Comparison of ENCODE assay signal across 15 cellular contexts in the genomic region with DNA sequence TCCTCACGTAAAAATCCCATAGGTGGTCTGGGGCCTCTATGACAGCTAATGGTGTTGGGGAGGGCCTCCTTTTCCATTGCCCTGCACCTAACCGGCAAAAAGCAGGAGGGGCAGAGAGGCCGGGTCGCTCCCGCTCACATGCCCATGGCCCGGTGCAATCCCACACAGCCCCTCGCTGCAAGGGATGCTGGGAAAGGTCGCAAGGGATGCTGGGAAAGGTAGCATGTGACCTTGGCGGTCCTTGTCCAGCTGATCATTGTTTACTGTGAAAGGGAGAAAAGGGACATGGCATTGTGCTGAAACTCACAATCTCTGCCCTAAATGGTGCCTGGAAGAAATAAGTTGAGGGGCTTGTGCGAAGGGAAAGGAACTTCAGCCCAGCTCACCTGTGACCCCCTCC. TPM values are rescaled to one million over a fixed set of nuclear protein-coding genes. Genes with fewer than 3 reads are reported as not detected.
DNase-seq lines count a peak whose midpoint lies in the region; ATAC-seq, FAIRE-seq and TF ChIP-seq lines count a peak whose summit lies in the region.
"Had no signal": no experiment of that assay in that cellular context is flagged by ENCODE, and none has a peak within 500 bp of the region (broad histone marks: within the 10 kb centered on the region; RNA-seq: fewer than 3 reads in every experiment).

No MANE protein-coding gene starts in this region.

- TF ChIP-seq EP300 in HepG2 (IDR thresholded peaks at IDR 0.05; ENCODE audit: low read depth in 2 of 2, low read length in 2 of 2) (no peak), HepG2 (CRISPR knock-in tag; IDR thresholded peaks at IDR 0.05; ENCODE audit: borderline replicate concordance) (no peak), Ishikawa (IDR thresholded peaks at IDR 0.05; ENCODE audit: borderline replicate concordance) (no peak)

- H4K20me1 ChIP-seq in HepG2 (ENCODE audit: insufficient read depth, low read length): no peaks in the 10 kb centered on the region

- H3K4me2 ChIP-seq in HepG2 (ENCODE audit: low read depth, low read length): no peak overlapping the region

- WGBS in HepG2 (ENCODE audit: low lambda C conversion rate): 96% methylated on average over 10 of the region's 10 CpGs
- 99% methylated on average over 9 of the region's 10 CpGs for WGBS in right lobe of liver (ENCODE audit: insufficient coverage, low coverage, low lambda C conversion rate, missing lambda C conversion rate)

- TF ChIP-seq POLR2A in HepG2 (IDR thresholded peaks at IDR 0.05; ENCODE audit: insufficient read depth in 1 of 2, low read depth in 2 of 2, low read length in 2 of 2) (no peak), right lobe of liver (IDR thresholded peaks at IDR 0.05) (no peak)

- no peak overlapping the region for H3K9ac ChIP-seq in HepG2 (ENCODE audit: insufficient read depth, low read depth, low read length)

- no peaks in the 10 kb centered on the region for H3K27me3 Mint-ChIP-seq in dendritic cell treated with granulocyte-macrophage colony-stimulating factor and Interleukin-4, amounts not matched to agents 40 ng/mL and 50 ng/mL, for 4 days
- H3K27me3 Mint-ChIP-seq: CD4-positive, CD25-positive, alpha-beta regulatory T cell had no signal

- CTCF ChIA-PET in HepG2 (lab: Yijun Ruan, JAX; ENCODE audit: low intra/inter-chr PET ratio, low total read pairs): no interaction called here

- no peaks in the 10 kb centered on the region for H3K27me3 ChIP-seq in HepG2 (ENCODE audit: control insufficient read depth in 1 of 2, insufficient read depth in 2 of 2, low read length in 2 of 2)
- no peaks in the 10 kb centered on the region for H3K27me3 ChIP-seq in right lobe of liver

- FAIRE-seq in HepG2 (lab: Jason Lieb, UNC): no peak

- H3K36me3 ChIP-seq in HepG2 (replicated peaks in 1 of 2; ENCODE audit: control insufficient read depth in 1 of 2, insufficient read depth in 2 of 2, low read length in 2 of 2) (peaks cover 37 to 45% of the 10 kb centered on the region in 2 experiments), right lobe of liver (peaks cover 0 to 5% (median 1%) of the 10 kb centered on the region in 4 donors)

- H2AFZ ChIP-seq in HepG2 (ENCODE audit: low read length): no peak overlapping the region

- BruUV-seq in HepG2 (replicated peaks; lab: Mats Ljungman, UMichigan): no TSS peak

- H3K4me1 Mint-ChIP-seq in dendritic cell treated with granulocyte-macrophage colony-stimulating factor and Interleukin-4, amounts not matched to agents 40 ng/mL and 50 ng/mL, for 4 days (ENCODE audit: low read depth): peaks cover 77% of the 10 kb centered on the region

- in situ Hi-C loops in HepG2 (cut with HindIII; ENCODE audit: extremely low pct_ligation_motif_present, low pct_unique_long_range_greater_than_20kb): no loop called here

- no peak for TF ChIP-seq CTCF in HepG2 (CRISPR knock-in tag; IDR thresholded peaks at IDR 0.05)
- no peak for TF ChIP-seq CTCF in right lobe of liver (IDR thresholded peaks at IDR 0.05)
- no peak for TF ChIP-seq CTCF in omental fat pad (IDR thresholded peaks at IDR 0.05)

- peaks cover 87% of the 10 kb centered on the region for H3K36me3 Mint-ChIP-seq in dendritic cell treated with granulocyte-macrophage colony-stimulating factor and Interleukin-4, amounts not matched to agents 40 ng/mL and 50 ng/mL, for 4 days (ENCODE audit: low read depth)

- H3K27ac ChIP-seq in HepG2 (ENCODE audit: extremely low read length, insufficient read depth, low read length): no peak overlapping the region
- no peak overlapping the region for H3K27ac ChIP-seq in right lobe of liver
- no peak overlapping the region for H3K27ac ChIP-seq in substantia nigra (ENCODE audit: low read depth, low read length, poor library complexity, severe bottlenecking)

- H3K9me3 ChIP-seq in HepG2 (ENCODE audit: low read length): no peaks in the 10 kb centered on the region
- H3K9me3 ChIP-seq in right lobe of liver: no peaks in the 10 kb centered on the region

- H3K9me3 Mint-ChIP-seq in dendritic cell treated with granulocyte-macrophage colony-stimulating factor and Interleukin-4, amounts not matched to agents 40 ng/mL and 50 ng/mL, for 4 days: no peaks in the 10 kb centered on the region
- H3K9me3 Mint-ChIP-seq: CD4-positive, CD25-positive, alpha-beta regulatory T cell; IgD-negative memory B cell had no signal

- H3K27ac Mint-ChIP-seq in dendritic cell treated with granulocyte-macrophage colony-stimulating factor and Interleukin-4, amounts not matched to agents 40 ng/mL and 50 ng/mL, for 4 days: peak overlapping the region; percentile 91

- H3K4me3 ChIP-seq in HepG2 (replicated peaks in 1 of 3; ENCODE audit: insufficient read depth in 1 of 3, low read depth in 2 of 3, low read length in 3 of 3) (no peak overlapping the region), right lobe of liver (no peak overlapping the region)

- no peak for ATAC-seq in HepG2
- ATAC-seq in right lobe of liver: no peak
- ATAC-seq in omental fat pad (ENCODE audit: low FRiP score): no peak

- no peak for DNase-seq in HepG2 (ENCODE audit: low spot score)
- no peak for DNase-seq in right lobe of liver
- DNase-seq in glomerular visceral epithelial cell (ENCODE audit: extremely low spot score): no peak
- DNase-seq in omental fat pad (ENCODE audit: low spot score): no peak
- no peak for DNase-seq in substantia nigra (lab: John Stamatoyannopoulos, UW)
- DNase-seq: CD4-positive, CD25-positive, alpha-beta regulatory T cell; DMS153; Kasumi-1; NCI-H2029; NCI-H446; NCI-H524 treated with DMSO at 0.1 percent for 48 hours; NCI-H774 had no signal

- no peak for TF ChIP-seq RAD21 in HepG2 (CRISPR knock-in tag; IDR thresholded peaks at IDR 0.05)
- no peak for TF ChIP-seq RAD21 in Ishikawa (IDR thresholded peaks at IDR 0.05; ENCODE audit: low read depth)

- intact Hi-C loops in HepG2 (cut with micrococcal nuclease; ENCODE audit: unreplicated experiment) (no loop called here), right lobe of liver (cut with DNase I) (no loop called here)
- intact Hi-C loops in dendritic cell treated with granulocyte-macrophage colony-stimulating factor and Interleukin-4, amounts not matched to agents 40 ng/mL and 50 ng/mL, for 4 days (cut with micrococcal nuclease): no loop called here

- H3K4me1 ChIP-seq in HepG2 (ENCODE audit: insufficient read depth, low read length) (no peaks in the 10 kb centered on the region), right lobe of liver (no peaks in the 10 kb centered on the region)

- POLR2A ChIA-PET in HepG2 (lab: Yijun Ruan, JAX): no interaction called here

- H3K4me3 Mint-ChIP-seq in dendritic cell treated with granulocyte-macrophage colony-stimulating factor and Interleukin-4, amounts not matched to agents 40 ng/mL and 50 ng/mL, for 4 days: peak overlapping the region; percentile 52
- H3K4me3 Mint-ChIP-seq: CD4-positive, CD25-positive, alpha-beta regulatory T cell had no signal

- H3K79me2 ChIP-seq in HepG2 (ENCODE audit: insufficient read depth, low read length): no peaks in the 10 kb centered on the region

RNA-seq across cellular contexts. Expression of gene DEF8, which starts 10.0 kb away (rescaled TPM):
- 98.5 and 107 TPM in 2 replicates for total RNA-seq in HepG2 (2016; rRNA removed; fragmentation: Illumina TruSeq; extraction: Trizol)
- 134 and 176 TPM in 2 replicates for total RNA-seq in HepG2 (2016; cell fraction: cytosol; rRNA removed; fragmentation: Illumina TruSeq; extraction: Trizol; ENCODE audit: low read depth)
- 103 and 113 TPM in 2 replicates for total RNA-seq in HepG2 (2016; cell fraction: insoluble cytoplasmic fraction; rRNA removed; fragmentation: Illumina TruSeq; extraction: Trizol)
- total RNA-seq in HepG2 (2016; cell fraction: membrane; rRNA removed; fragmentation: Illumina TruSeq; extraction: Trizol): 127 and 160 TPM in 2 replicates
- total RNA-seq in HepG2 (2016; cell fraction: nucleus; rRNA removed; fragmentation: Illumina TruSeq; extraction: Trizol): 48.8 and 61.5 TPM in 2 replicates
- polyA plus RNA-seq in HepG2 (2011; rRNA removed): 98.2 and 108 TPM in 2 replicates
- polyA plus RNA-seq in HepG2 (2011; cell fraction: cytosol; rRNA removed): 100 and 138 TPM in 2 replicates
- 490 and 545 TPM in 2 replicates for polyA plus RNA-seq in HepG2 (2011; cell fraction: nucleus; rRNA removed)
- 37.2 and 56.0 TPM in 2 replicates for polyA plus RNA-seq in HepG2 (2012)
- 170 and 205 TPM in 2 replicates for polyA plus RNA-seq in HepG2 (2016; cell fraction: cytosol; fragmentation: Illumina TruSeq; extraction: Trizol; ENCODE audit: low read depth)
- polyA plus RNA-seq in HepG2 (2016; cell fraction: insoluble cytoplasmic fraction; fragmentation: Illumina TruSeq; extraction: Trizol; ENCODE audit: low read depth): 116 and 132 TPM in 2 replicates
- 126 and 153 TPM in 2 replicates for polyA plus RNA-seq in HepG2 (2016; cell fraction: membrane; fragmentation: Illumina TruSeq; extraction: Trizol; ENCODE audit: low read depth)
- 123 and 136 TPM in 2 replicates for polyA plus RNA-seq in HepG2 (2016; cell fraction: nucleus; fragmentation: Illumina TruSeq; extraction: Trizol; ENCODE audit: insufficient read depth, low read depth)
- polyA minus RNA-seq in HepG2 (2011; rRNA and poly(A)+ RNA removed; ENCODE audit: low replicate concordance): 22.3 and 116 TPM in 2 replicates
- 31.8 and 36.4 TPM in 2 replicates for polyA minus RNA-seq in HepG2 (2011; cell fraction: cytosol; rRNA and poly(A)+ RNA removed)
- 46.0 and 51.1 TPM in 2 replicates for polyA minus RNA-seq in HepG2 (2011; cell fraction: nucleus; rRNA and poly(A)+ RNA removed)
- total RNA-seq in right lobe of liver: 10 to 100 TPM; 16.7 to 44.1 (median 20.7) TPM
- 10 to 100 TPM; 57.2 to 94.4 (median 80.6) TPM for total RNA-seq in omental fat pad

RNA-seq across cellular contexts. Expression of gene TUBB3, which starts 35.5 kb away (rescaled TPM):
- total RNA-seq in HepG2 (2016; rRNA removed; fragmentation: Illumina TruSeq; extraction: Trizol) (161 and 185 TPM in 2 replicates), right lobe of liver (under 1 TPM in 4 of 6 experiments, not detected in 2; 0.13 to 0.86 (median 0.36) TPM), omental fat pad (10 to 100 TPM in 2 of 4 donors, 1 to 10 TPM in 2; 2.8 to 34.9 (median 10.5) TPM)
- total RNA-seq in HepG2 (2016; cell fraction: cytosol; rRNA removed; fragmentation: Illumina TruSeq; extraction: Trizol; ENCODE audit: low read depth): 94.2 and 96.8 TPM in 2 replicates
- total RNA-seq in HepG2 (2016; cell fraction: insoluble cytoplasmic fraction; rRNA removed; fragmentation: Illumina TruSeq; extraction: Trizol): 145 and 195 TPM in 2 replicates
- total RNA-seq in HepG2 (2016; cell fraction: membrane; rRNA removed; fragmentation: Illumina TruSeq; extraction: Trizol): 140 and 142 TPM in 2 replicates
- total RNA-seq in HepG2 (2016; cell fraction: nucleus; rRNA removed; fragmentation: Illumina TruSeq; extraction: Trizol): 81.3 and 94.7 TPM in 2 replicates
- polyA plus RNA-seq in HepG2 (2011; rRNA removed): 110 and 152 TPM in 2 replicates
- polyA plus RNA-seq in HepG2 (2011; cell fraction: cytosol; rRNA removed): 84.2 and 120 TPM in 2 replicates
- 168 and 179 TPM in 2 replicates for polyA plus RNA-seq in HepG2 (2011; cell fraction: nucleus; rRNA removed)
- 45.2 and 119 TPM in 2 replicates for polyA plus RNA-seq in HepG2 (2012)
- 63.1 and 64.3 TPM in 2 replicates for polyA plus RNA-seq in HepG2 (2016; cell fraction: cytosol; fragmentation: Illumina TruSeq; extraction: Trizol; ENCODE audit: low read depth)
- 127 and 159 TPM in 2 replicates for polyA plus RNA-seq in HepG2 (2016; cell fraction: insoluble cytoplasmic fraction; fragmentation: Illumina TruSeq; extraction: Trizol; ENCODE audit: low read depth)
- polyA plus RNA-seq in HepG2 (2016; cell fraction: membrane; fragmentation: Illumina TruSeq; extraction: Trizol; ENCODE audit: low read depth): 87.3 and 99.0 TPM in 2 replicates
- polyA plus RNA-seq in HepG2 (2016; cell fraction: nucleus; fragmentation: Illumina TruSeq; extraction: Trizol; ENCODE audit: insufficient read depth, low read depth): 138 and 154 TPM in 2 replicates
- 34.9 and 340 TPM in 2 replicates for polyA minus RNA-seq in HepG2 (2011; rRNA and poly(A)+ RNA removed; ENCODE audit: low replicate concordance)
- 99.4 and 107 TPM in 2 replicates for polyA minus RNA-seq in HepG2 (2011; cell fraction: cytosol; rRNA and poly(A)+ RNA removed)
- polyA minus RNA-seq in HepG2 (2011; cell fraction: nucleus; rRNA and poly(A)+ RNA removed): 34.8 and 42.6 TPM in 2 replicates

RNA-seq across cellular contexts. Expression of gene MC1R, which starts 39.9 kb away (rescaled TPM):
- total RNA-seq in HepG2 (2016; rRNA removed; fragmentation: Illumina TruSeq; extraction: Trizol) (7.2 and 9.1 TPM in 2 replicates), right lobe of liver (1 to 10 TPM in 2 of 6 experiments, under 1 TPM in 4; 0.31 to 1.6 (median 0.77) TPM), omental fat pad (1 to 10 TPM; 2.5 to 7.4 (median 6.0) TPM)
- 3.5 and 3.7 TPM in 2 replicates for total RNA-seq in HepG2 (2016; cell fraction: cytosol; rRNA removed; fragmentation: Illumina TruSeq; extraction: Trizol; ENCODE audit: low read depth)
- 8.1 and 8.7 TPM in 2 replicates for total RNA-seq in HepG2 (2016; cell fraction: insoluble cytoplasmic fraction; rRNA removed; fragmentation: Illumina TruSeq; extraction: Trizol)
- total RNA-seq in HepG2 (2016; cell fraction: membrane; rRNA removed; fragmentation: Illumina TruSeq; extraction: Trizol): 8.1 and 9.5 TPM in 2 replicates
- total RNA-seq in HepG2 (2016; cell fraction: nucleus; rRNA removed; fragmentation: Illumina TruSeq; extraction: Trizol): 7.2 and 7.7 TPM in 2 replicates
- polyA plus RNA-seq in HepG2 (2011; rRNA removed): 14.8 and 20.0 TPM in 2 replicates
- 14.8 and 18.9 TPM in 2 replicates for polyA plus RNA-seq in HepG2 (2011; cell fraction: cytosol; rRNA removed)
- 89.3 and 96.4 TPM in 2 replicates for polyA plus RNA-seq in HepG2 (2011; cell fraction: nucleus; rRNA removed)
- polyA plus RNA-seq in HepG2 (2012): 6.5 and 12.0 TPM in 2 replicates
- 2.9 and 3.1 TPM in 2 replicates for polyA plus RNA-seq in HepG2 (2016; cell fraction: cytosol; fragmentation: Illumina TruSeq; extraction: Trizol; ENCODE audit: low read depth)
- 6.7 and 7.1 TPM in 2 replicates for polyA plus RNA-seq in HepG2 (2016; cell fraction: insoluble cytoplasmic fraction; fragmentation: Illumina TruSeq; extraction: Trizol; ENCODE audit: low read depth)
- 6.5 and 7.5 TPM in 2 replicates for polyA plus RNA-seq in HepG2 (2016; cell fraction: membrane; fragmentation: Illumina TruSeq; extraction: Trizol; ENCODE audit: low read depth)
- 17.7 and 19.3 TPM in 2 replicates for polyA plus RNA-seq in HepG2 (2016; cell fraction: nucleus; fragmentation: Illumina TruSeq; extraction: Trizol; ENCODE audit: insufficient read depth, low read depth)
- polyA minus RNA-seq in HepG2 (2011; rRNA and poly(A)+ RNA removed; ENCODE audit: low replicate concordance): 23.7 and 30.7 TPM in 2 replicates
- polyA minus RNA-seq in HepG2 (2011; cell fraction: cytosol; rRNA and poly(A)+ RNA removed): 5.4 and 5.5 TPM in 2 replicates
- 16.0 and 17.0 TPM in 2 replicates for polyA minus RNA-seq in HepG2 (2011; cell fraction: nucleus; rRNA and poly(A)+ RNA removed)
